ENCODE assay signal across 8 cellular contexts in the genomic region with DNA sequence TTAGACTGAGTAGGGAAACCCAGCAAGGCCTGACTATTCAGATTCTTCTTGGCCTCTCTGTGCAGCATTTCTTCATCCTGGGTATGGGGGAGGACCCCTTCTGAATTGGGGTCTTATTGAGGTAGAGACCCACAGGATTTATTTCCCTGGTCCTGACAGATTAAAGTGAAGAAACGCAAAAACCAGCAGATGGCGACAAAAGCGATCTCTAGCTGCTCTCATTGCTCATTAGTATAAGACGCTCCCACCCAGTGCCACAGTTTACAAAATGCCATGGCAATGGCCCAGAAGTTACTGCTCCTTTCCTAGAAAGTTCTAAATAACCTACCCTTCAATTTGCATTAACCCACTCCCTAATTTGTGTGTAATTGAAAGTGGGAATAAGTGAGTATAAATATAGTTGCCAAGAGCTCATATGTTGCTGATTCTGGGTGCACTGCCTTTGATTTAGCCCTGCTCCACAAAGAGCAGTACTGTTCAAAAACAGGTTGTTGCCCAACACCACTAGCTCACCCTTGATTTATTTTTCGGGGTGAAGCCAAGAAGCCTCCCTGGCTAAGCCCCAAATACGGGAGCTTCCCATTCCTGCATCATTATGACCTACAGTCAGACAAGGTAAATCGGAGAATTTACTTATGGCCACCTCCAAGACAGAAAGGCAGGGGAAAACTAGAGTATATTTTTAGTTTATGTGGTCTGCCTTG. TPM values are rescaled to one million over a fixed set of nuclear protein-coding genes. Genes with fewer than 3 reads are reported as not detected.
DNase-seq lines count a peak whose midpoint lies in the region; ATAC-seq and TF ChIP-seq lines count a peak whose summit lies in the region.

No MANE protein-coding gene starts in this region.

- CTCF ChIA-PET in activated CD4-positive, alpha-beta memory T cell treated with anti-CD3 and anti-CD28 coated beads for 36 hours (lab: Charles Lee): interaction anchor here (0.8 to 3.0 kb wide), 9 partner anchors 13 to 279 kb away, joined by 3 to 34 read pairs (median 5); no protein-coding TSS in a partner anchor

- TF ChIP-seq EP300 in esophagus muscularis mucosa (IDR thresholded peaks at IDR 0.05): no peak

- peaks cover 4% of the 10 kb centered on the region for H3K4me1 Mint-ChIP-seq in activated CD4-positive, alpha-beta memory T cell treated with anti-CD3 and anti-CD28 coated beads for 36 hours (ENCODE audit: low read depth)

- peaks cover 0 to 6% (median 2%) of the 10 kb centered on the region in 4 donors for H3K4me1 ChIP-seq in esophagus muscularis mucosa
- no peaks in the 10 kb centered on the region for H3K4me1 ChIP-seq in osteoblast (ENCODE audit: insufficient read depth, low read length)

- no peak overlapping the region for H3K4me3 Mint-ChIP-seq in activated CD4-positive, alpha-beta memory T cell treated with anti-CD3 and anti-CD28 coated beads for 36 hours

- H4K20me1 ChIP-seq in osteoblast (ENCODE audit: insufficient read depth, low read length): no peaks in the 10 kb centered on the region

- no peak for TF ChIP-seq POLR2A in esophagus muscularis mucosa (IDR thresholded peaks at IDR 0.05; ENCODE audit: low read depth)

- H3K4me2 ChIP-seq in osteoblast (ENCODE audit: insufficient read depth, low read length): no peak overlapping the region

- no peak for ATAC-seq in GM21526 (IDR thresholded peaks at IDR 0.05; ENCODE audit: low FRiP score, unreplicated experiment)

- no peak overlapping the region for H3K27ac Mint-ChIP-seq in activated CD4-positive, alpha-beta memory T cell treated with anti-CD3 and anti-CD28 coated beads for 36 hours

- H3K9me3 ChIP-seq in esophagus muscularis mucosa (no peaks in the 10 kb centered on the region), osteoblast (ENCODE audit: low read depth, low read length) (no peaks in the 10 kb centered on the region)

- H3K4me3 ChIP-seq in esophagus muscularis mucosa: no peak overlapping the region
- no peak overlapping the region for H3K4me3 ChIP-seq in osteoblast (ENCODE audit: insufficient read depth, low read length)

- no peaks in the 10 kb centered on the region for H3K27me3 ChIP-seq in esophagus muscularis mucosa
- peaks cover 10% of the 10 kb centered on the region for H3K27me3 ChIP-seq in osteoblast (ENCODE audit: insufficient read depth, low read length)

- H2AFZ ChIP-seq in osteoblast (ENCODE audit: low read length): no peak overlapping the region

- TF ChIP-seq CTCF in AG09319 (IDR thresholded peaks at IDR 0.05; ENCODE audit: low read depth, low read length) (peak; percentile 62), GM12872 (IDR thresholded peaks at IDR 0.05; ENCODE audit: insufficient read depth, low read depth, low read length) (peak; percentile 51), esophagus muscularis mucosa (IDR thresholded peaks at IDR 0.05) (peak; percentile 39 to 51 (median 42)), osteoblast (IDR thresholded peaks at IDR 0.05; ENCODE audit: extremely low read depth, low read depth, low read length) (peak; percentile 65)

- DNase-seq in AG09319 (ENCODE audit: extremely low read depth, low read depth) (no peak), NCI-H1436 treated with DMSO at 0.1 percent for 48 hours (lab: John Stamatoyannopoulos, UW) (peak; percentile 1), esophagus muscularis mucosa (ENCODE audit: extremely low spot score) (no peak), osteoblast (ENCODE audit: insufficient read length, low spot score, missing footprints) (peak; percentile 72), mesenteric fat pad (ENCODE audit: low spot score) (no peak)
- DNase-seq in activated CD4-positive, alpha-beta memory T cell treated with anti-CD3 and anti-CD28 coated beads for 36 hours: peak; percentile 46

- H3K27ac ChIP-seq in esophagus muscularis mucosa (replicated peaks in 1 of 4): no peak overlapping the region
- H3K27ac ChIP-seq in osteoblast (ENCODE audit: low read depth, low read length): no peak overlapping the region

- intact Hi-C loops in activated CD4-positive, alpha-beta memory T cell treated with anti-CD3 and anti-CD28 coated beads for 36 hours (cut with micrococcal nuclease): loop anchor here (1.0 to 10.0 kb wide), 3 partner anchors 37 to 253 kb away; a partner anchor contains a TSS
- intact Hi-C loops in esophagus muscularis mucosa (cut with DNase I): no loop called here

- H3K27me3 Mint-ChIP-seq in activated CD4-positive, alpha-beta memory T cell treated with anti-CD3 and anti-CD28 coated beads for 36 hours: no peaks in the 10 kb centered on the region

- POLR2A ChIA-PET in activated CD4-positive, alpha-beta memory T cell treated with anti-CD3 and anti-CD28 coated beads for 36 hours (lab: Charles Lee): no interaction called here

- no peaks in the 10 kb centered on the region for H3K9me3 Mint-ChIP-seq in activated CD4-positive, alpha-beta memory T cell treated with anti-CD3 and anti-CD28 coated beads for 36 hours

- H3K36me3 Mint-ChIP-seq in activated CD4-positive, alpha-beta memory T cell treated with anti-CD3 and anti-CD28 coated beads for 36 hours: no peaks in the 10 kb centered on the region

- no peaks in the 10 kb centered on the region for H3K79me2 ChIP-seq in osteoblast (ENCODE audit: insufficient read depth, low read length)

- H3K36me3 ChIP-seq in esophagus muscularis mucosa: no peaks in the 10 kb centered on the region
- H3K36me3 ChIP-seq in osteoblast (ENCODE audit: insufficient read depth, low read length): no peaks in the 10 kb centered on the region

- WGBS in esophagus muscularis mucosa: 24% methylated on average over 7 of the region's 7 CpGs

RNA-seq across cellular contexts. Expression of a gene that starts 3.7 kb away (rescaled TPM):
- total RNA-seq in activated CD4-positive, alpha-beta memory T cell treated with anti-CD3 and anti-CD28 coated beads for 36 hours: 10 to 100 TPM in 1 of 2 experiments, 1 to 10 TPM in 1; 8.0 to 11.5 TPM
- 10 to 100 TPM; 31.1 to 66.8 (median 49.0) TPM for total RNA-seq in esophagus muscularis mucosa
- total RNA-seq in osteoblast: 6.5 and 13.0 TPM in 2 replicates
- 17.0 TPM for total RNA-seq in mesenteric fat pad

RNA-seq across cellular contexts. Expression of a gene that starts 43.8 kb away (rescaled TPM):
- 10 to 100 TPM; 37.8 to 38.5 TPM for total RNA-seq in activated CD4-positive, alpha-beta memory T cell treated with anti-CD3 and anti-CD28 coated beads for 36 hours
- total RNA-seq in esophagus muscularis mucosa: 10 to 100 TPM; 49.7 to 56.9 (median 54.2) TPM
- 130 and 136 TPM in 2 replicates for total RNA-seq in osteoblast
- 33.3 TPM for total RNA-seq in mesenteric fat pad

Comparison
In these comparisons a context has a peak if more than half of its experiments do, and no peak if none do; other contexts are left out.
1. DNase-seq: peak in NCI-H1436 treated with DMSO at 0.1 percent for 48 hours (single experiment), activated CD4-positive, alpha-beta memory T cell treated with anti-CD3 and anti-CD28 coated beads for 36 hours (single experiment) and osteoblast (single experiment); none in AG09319 (single experiment), esophagus muscularis mucosa (single experiment) and mesenteric fat pad (single experiment).
2. Peak in every context shown above with its lines, with median percentiles within 50 percentile points of each other: CTCF ChIP-seq.